Comparison of ENCODE assay signal across 11 cellular contexts in the genomic region with DNA sequence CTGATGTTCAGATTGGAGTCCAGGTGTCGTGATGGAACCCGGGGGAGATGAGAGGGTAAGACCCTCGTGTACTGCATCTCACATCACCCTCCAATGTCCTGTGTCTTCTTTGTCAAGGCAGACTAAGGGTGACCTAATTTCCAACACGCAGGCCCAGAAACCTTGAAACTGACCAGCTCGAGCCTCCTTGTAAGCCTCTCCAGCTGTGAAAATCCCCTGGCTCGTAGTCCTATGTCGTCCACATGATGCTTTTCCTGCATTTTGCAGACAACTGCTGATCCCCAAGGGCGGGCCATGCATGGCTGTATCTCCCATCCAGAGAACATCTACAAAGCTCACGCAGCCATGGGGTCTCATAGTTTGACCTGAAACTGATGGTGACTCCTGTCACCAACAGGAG.
DNase-seq lines count a peak whose midpoint lies in the region; ATAC-seq and TF ChIP-seq lines count a peak whose summit lies in the region.
"Had no signal": no experiment of that assay in that cellular context is flagged by ENCODE, and none has a peak within 500 bp of the region (broad histone marks: within the 10 kb centered on the region; RNA-seq: fewer than 3 reads in every experiment).

No MANE protein-coding gene starts in this region.

- H2BK5ac ChIP-seq in neuronal stem cell (ENCODE audit: low read length), result no peak overlapping the region

- no peaks in the 10 kb centered on the region for H3K79me2 ChIP-seq in fibroblast of lung (ENCODE audit: control insufficient read depth, insufficient read depth, low read length)

- H3K4me1 ChIP-seq in fibroblast of lung (ENCODE audit: control insufficient read depth, extremely low read depth, insufficient read depth, low read length), result peaks cover 15% of the 10 kb centered on the region
- peaks cover 20 to 22% of the 10 kb centered on the region in 2 donors for H3K4me1 ChIP-seq in neuronal stem cell (ENCODE audit: control insufficient read depth in 2 of 2, insufficient read depth in 1 of 2, low read depth in 1 of 2, low read length in 2 of 2)

- no peak overlapping the region for H4K8ac ChIP-seq in neuronal stem cell (ENCODE audit: low read depth, low read length)

- H3K27ac ChIP-seq in fibroblast of lung (ENCODE audit: insufficient read depth, low read length) (peak overlapping the region; percentile 59), neuronal stem cell (replicated peaks; ENCODE audit: low read length) (peak overlapping the region; percentile 86)

- TF ChIP-seq CTCF in fibroblast of lung (conservative IDR thresholded peaks at IDR 0.05 in 1 of 2, IDR thresholded peaks at IDR 0.05 in 1 of 2; ENCODE audit: low read depth in 1 of 2, low read length in 2 of 2), result no peak

- H4K91ac ChIP-seq in neuronal stem cell (ENCODE audit: low read depth, low read length, poor library complexity), result no peak overlapping the region

- ATAC-seq in Right ventricle myocardium inferior, result peak; percentile 41

- H3K4me3 ChIP-seq in fibroblast of lung (replicated peaks in 1 of 4; ENCODE audit: control extremely low read depth in 1 of 4, insufficient read depth in 1 of 4, low read depth in 3 of 4, low read length in 4 of 4) (no peak overlapping the region), neuronal stem cell (ENCODE audit: low read length in 2 of 2) (peak overlapping the region in 1 of 2 donors; percentile 10)

- H2AFZ ChIP-seq in fibroblast of lung (ENCODE audit: low read length), result peak overlapping the region; percentile 50
- H2AFZ ChIP-seq in neuronal stem cell (ENCODE audit: low read length), result peak overlapping the region; percentile 75

- DNase-seq in Right ventricle myocardium inferior (ENCODE audit: missing footprints), result no peak
- no peak for DNase-seq in cardiac septum (ENCODE audit: low spot score)
- DNase-seq in fibroblast of lung (ENCODE audit: low read depth in 2 of 2), result no peak
- no peak for DNase-seq in neuronal stem cell (ENCODE audit: low spot score)
- no peak for DNase-seq in kidney tubule cell (ENCODE audit: low spot score)
- no peak for DNase-seq in NCI-H2171 treated with DMSO at 0.1 percent for 48 hours (lab: John Stamatoyannopoulos, UW)
- DNase-seq in NCI-H774 (lab: John Stamatoyannopoulos, UW), result no peak
- no peak for DNase-seq in activated effector memory CD4-positive, alpha-beta T cell treated with anti-CD3 and anti-CD28 coated beads, Interleukin-2, amount 50 U/mL, for 16 hours
- DNase-seq: activated CD4-positive, alpha-beta T cell treated with anti-CD3 and anti-CD28 coated beads for 1 hour; AML-193; NCI-H1048 had no signal

- no peak overlapping the region for H3K9ac ChIP-seq in fibroblast of lung (ENCODE audit: insufficient read depth, low read length)
- H3K9ac ChIP-seq in neuronal stem cell (ENCODE audit: low read depth, low read length, poor library complexity), result no peak overlapping the region

- H2AK5ac ChIP-seq in neuronal stem cell (ENCODE audit: low read depth, low read length), result no peak overlapping the region

- no peak overlapping the region for H3K14ac ChIP-seq in neuronal stem cell (ENCODE audit: low read length)

- no peak overlapping the region for H3K23ac ChIP-seq in neuronal stem cell (ENCODE audit: low read depth, low read length, poor library complexity)

- H4K20me1 ChIP-seq in fibroblast of lung (ENCODE audit: control insufficient read depth, extremely low read depth, insufficient read depth, low read length), result no peaks in the 10 kb centered on the region

- no peak overlapping the region for H3K4ac ChIP-seq in neuronal stem cell (ENCODE audit: low read length)

- intact Hi-C loops in Right ventricle myocardium inferior (cut with DNase I) (loop anchor here (2.0 to 5.0 kb wide), 3 partner anchors 49 to 126 kb away; no protein-coding TSS in a partner anchor), cardiac septum (cut with DNase I) (loop anchor here (5.0 to 10.0 kb wide), 4 partner anchors 49 to 674 kb away; a partner anchor contains a TSS)

- WGBS in neuronal stem cell (ENCODE audit: extremely low coverage in 2 of 2, insufficient read length in 2 of 2, insufficient replicate concordance in 1 of 2), 2 donors, result no CpG with 5 or more reads among the region's 9 CpGs

- H3K9me3 ChIP-seq in fibroblast of lung (ENCODE audit: control insufficient read depth, insufficient read depth, low read depth, low read length), result no peaks in the 10 kb centered on the region
- peaks cover 3 to 18% of the 10 kb centered on the region in 2 donors for H3K9me3 ChIP-seq in neuronal stem cell (replicated peaks in 1 of 2; ENCODE audit: control insufficient read depth in 2 of 2, insufficient read depth in 1 of 2, low read depth in 1 of 2, low read length in 2 of 2)

- H3K4me2 ChIP-seq in fibroblast of lung (ENCODE audit: extremely low read depth, insufficient read depth, low read length), result no peak overlapping the region
- H3K4me2 ChIP-seq in neuronal stem cell (ENCODE audit: insufficient read depth, low read length, poor library complexity, severe bottlenecking), result no peak overlapping the region

- H2BK120ac ChIP-seq in neuronal stem cell (ENCODE audit: low read depth, low read length), result peak overlapping the region; percentile 7

- no peak overlapping the region for H2BK15ac ChIP-seq in neuronal stem cell (ENCODE audit: low read length)

- H3K18ac ChIP-seq in neuronal stem cell (ENCODE audit: low read length), result peak overlapping the region; percentile 58

- H3K36me3 ChIP-seq in fibroblast of lung (ENCODE audit: control insufficient read depth, insufficient read depth, low read length), result no peaks in the 10 kb centered on the region
- no peaks in the 10 kb centered on the region for H3K36me3 ChIP-seq in neuronal stem cell (replicated peaks in 1 of 2; ENCODE audit: control insufficient read depth in 2 of 2, insufficient read depth in 2 of 2, low read length in 2 of 2)

- H2BK12ac ChIP-seq in neuronal stem cell (ENCODE audit: low read length), result peak overlapping the region; percentile 0

- H3K27me3 ChIP-seq in fibroblast of lung (ENCODE audit: control insufficient read depth, insufficient read depth, low read length) (no peaks in the 10 kb centered on the region), neuronal stem cell (ENCODE audit: control insufficient read depth in 3 of 3, insufficient read depth in 3 of 3, low read depth in 1 of 3, low read length in 3 of 3) (no peaks in the 10 kb centered on the region)

- H3K79me1 ChIP-seq in neuronal stem cell (ENCODE audit: low read depth, low read length), result no peaks in the 10 kb centered on the region
